Comparison of ENCODE assay signal across 1 cellular context in genomic region chr12:30806989-30807694, GRCh38.
TF ChIP-seq lines count a peak whose summit lies in the region.

No MANE protein-coding gene starts in this region.

TF ChIP-seq in SK-N-SH treated with all-trans-retinoic acid at 6 μM for 48 hours, 23 proteins besides CTCF, POLR2A, EP300 and RAD21 (continued from another document):
- TF ChIP-seq ZFP30 (CRISPR knock-in tag; IDR thresholded peaks at IDR 0.05) (no peak), BACH2 (CRISPR knock-in tag; IDR thresholded peaks at IDR 0.05; ENCODE audit: borderline replicate concordance) (no peak), CSDC2 (CRISPR knock-in tag; IDR thresholded peaks at IDR 0.05) (no peak), TCF4 (CRISPR knock-in tag; IDR thresholded peaks at IDR 0.05; ENCODE audit: borderline replicate concordance) (no peak), CREB5 (CRISPR knock-in tag; IDR thresholded peaks at IDR 0.05; ENCODE audit: low read depth) (no peak), TOX (CRISPR knock-in tag; IDR thresholded peaks at IDR 0.05; ENCODE audit: borderline replicate concordance) (no peak), TSHZ2 (CRISPR knock-in tag; IDR thresholded peaks at IDR 0.05) (no peak), ZFP3 (CRISPR knock-in tag; IDR thresholded peaks at IDR 0.05) (no peak)
